Comparison of ENCODE assay signal across 19 cellular contexts in the genomic region with DNA sequence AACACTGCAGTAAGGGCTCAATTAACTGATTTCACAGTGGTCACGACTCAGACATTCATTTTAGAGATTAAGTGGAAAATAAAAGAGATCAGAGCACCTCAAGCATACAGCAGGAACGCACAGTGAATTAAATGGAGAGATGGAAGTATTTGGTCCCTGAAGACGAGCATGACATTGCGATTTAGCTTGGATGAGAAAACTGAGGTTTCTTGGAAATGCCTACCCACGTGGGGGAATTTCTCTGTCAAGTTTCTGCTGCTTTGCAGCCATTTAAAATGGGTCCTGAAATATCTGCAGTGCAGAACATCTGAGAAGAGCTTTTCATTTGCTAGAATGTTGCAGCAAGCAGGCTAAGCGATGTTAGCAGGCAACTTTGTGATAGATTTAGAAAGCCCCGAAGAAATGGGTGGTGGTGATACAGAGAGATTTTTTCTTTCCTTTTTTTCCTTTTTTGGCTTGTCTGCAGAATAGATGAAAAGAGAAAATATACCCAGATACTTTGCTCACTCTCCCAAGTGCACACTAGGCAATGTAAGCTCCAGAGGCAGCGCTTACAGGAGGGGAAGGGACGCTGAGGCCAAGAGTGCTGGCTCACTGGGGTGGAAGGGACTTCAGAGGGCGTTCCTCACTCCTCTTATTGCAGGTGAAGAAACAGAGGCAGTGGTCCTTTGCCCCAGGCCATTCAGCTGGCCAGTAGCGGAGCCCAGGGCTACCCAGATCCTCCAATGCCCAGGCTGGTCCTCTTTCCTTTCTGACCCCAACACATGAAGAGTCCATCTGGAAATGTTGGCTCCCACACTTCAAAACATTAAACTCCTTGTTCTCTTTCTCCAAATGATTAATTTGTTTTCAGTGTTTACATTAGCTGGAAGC.
DNase-seq lines count a peak whose midpoint lies in the region; ATAC-seq, FAIRE-seq and TF ChIP-seq lines count a peak whose summit lies in the region.
"Had no signal": no experiment of that assay in that cellular context is flagged by ENCODE, and none has a peak within 500 bp of the region (broad histone marks: within the 10 kb centered on the region; RNA-seq: fewer than 3 reads in every experiment).

No MANE protein-coding gene starts in this region.

- peaks cover 2% of the 10 kb centered on the region for H3K27me3 Mint-ChIP-seq in activated naive CD8-positive, alpha-beta T cell
- peaks cover 7% of the 10 kb centered on the region for H3K27me3 Mint-ChIP-seq in activated naive CD8-positive, alpha-beta T cell treated with anti-CD3 and anti-CD28 coated beads, Interleukin-2, amount 50 U/mL, for 24 hours
- peaks cover 4% of the 10 kb centered on the region for H3K27me3 Mint-ChIP-seq in nephron (ENCODE audit: low read depth)

- ATAC-seq in activated naive CD8-positive, alpha-beta T cell treated with anti-CD3 and anti-CD28 coated beads, Interleukin-2, amount 50 U/mL, for 24 hours, result no peak
- ATAC-seq in upper lobe of left lung (ENCODE audit: low FRiP score in 2 of 2), result peak; percentile 13 to 44
- ATAC-seq: activated CD8-positive, alpha-beta T cell treated with anti-CD3 and anti-CD28 coated beads, Interleukin-2, amount 10 ng/mL, durations not matched to agents 7 days and 5 days; activated T-helper 17 cell treated with anti-CD3 and anti-CD28 coated beads, Interleukin-2, amount 50 U/mL, for 72 hours; CD8-positive, alpha-beta T cell; GM12878 had no signal

- no peak overlapping the region for H3K4me3 ChIP-seq in upper lobe of left lung
- H3K4me3 ChIP-seq: GM12878 had no signal

- no peak overlapping the region for H3K4me3 Mint-ChIP-seq in activated naive CD8-positive, alpha-beta T cell
- no peak overlapping the region for H3K4me3 Mint-ChIP-seq in activated naive CD8-positive, alpha-beta T cell treated with anti-CD3 and anti-CD28 coated beads, Interleukin-2, amount 50 U/mL, for 24 hours
- peak overlapping the region in 1 of 3 experiments; percentile 22 for H3K4me3 Mint-ChIP-seq in nephron
- H3K4me3 Mint-ChIP-seq: activated CD8-positive, alpha-beta T cell treated with anti-CD3 and anti-CD28 coated beads, Interleukin-2, amount 10 ng/mL, durations not matched to agents 7 days and 5 days; activated T-helper 17 cell treated with anti-CD3 and anti-CD28 coated beads, Interleukin-2, amount 50 U/mL, for 72 hours; CD8-positive, alpha-beta T cell had no signal

- FAIRE-seq in endometrium (lab: Jason Lieb, UNC), result peak; percentile 92
- FAIRE-seq: GM12878 had no signal

- no peak for TF ChIP-seq POLR2A in upper lobe of left lung (IDR thresholded peaks at IDR 0.05)

- no peak for TF ChIP-seq CTCF in nephron (IDR thresholded peaks at IDR 0.05; ENCODE audit: unreplicated experiment in 3 of 3)
- no peak for TF ChIP-seq CTCF in upper lobe of left lung (IDR thresholded peaks at IDR 0.05)

- H3K9me3 Mint-ChIP-seq in activated naive CD8-positive, alpha-beta T cell (ENCODE audit: low read depth), result no peaks in the 10 kb centered on the region
- H3K9me3 Mint-ChIP-seq in activated naive CD8-positive, alpha-beta T cell treated with anti-CD3 and anti-CD28 coated beads, Interleukin-2, amount 50 U/mL, for 24 hours, result no peaks in the 10 kb centered on the region
- no peaks in the 10 kb centered on the region for H3K9me3 Mint-ChIP-seq in nephron
- H3K9me3 Mint-ChIP-seq: activated T-helper 17 cell treated with anti-CD3 and anti-CD28 coated beads, Interleukin-2, amount 50 U/mL, for 72 hours; CD8-positive, alpha-beta T cell had no signal

- H3K4me1 Mint-ChIP-seq in activated naive CD8-positive, alpha-beta T cell (ENCODE audit: low read depth), result no peaks in the 10 kb centered on the region
- peaks cover 2% of the 10 kb centered on the region for H3K4me1 Mint-ChIP-seq in activated naive CD8-positive, alpha-beta T cell treated with anti-CD3 and anti-CD28 coated beads, Interleukin-2, amount 50 U/mL, for 24 hours
- peaks cover 24% of the 10 kb centered on the region for H3K4me1 Mint-ChIP-seq in nephron
- H3K4me1 Mint-ChIP-seq: activated T-helper 17 cell treated with anti-CD3 and anti-CD28 coated beads, Interleukin-2, amount 50 U/mL, for 72 hours had no signal

- 55 to 56% methylated on average over 11 of the region's 11 CpGs for WGBS in upper lobe of left lung, 2 donors

- peak overlapping the region; percentile 28 for H3K27ac Mint-ChIP-seq in activated naive CD8-positive, alpha-beta T cell
- no peak overlapping the region for H3K27ac Mint-ChIP-seq in activated naive CD8-positive, alpha-beta T cell treated with anti-CD3 and anti-CD28 coated beads, Interleukin-2, amount 50 U/mL, for 24 hours
- peak overlapping the region; percentile 80 to 93 (median 92) for H3K27ac Mint-ChIP-seq in nephron
- H3K27ac Mint-ChIP-seq: activated CD8-positive, alpha-beta T cell treated with anti-CD3 and anti-CD28 coated beads, Interleukin-2, amount 10 ng/mL, durations not matched to agents 7 days and 5 days; activated T-helper 17 cell treated with anti-CD3 and anti-CD28 coated beads, Interleukin-2, amount 50 U/mL, for 72 hours; CD8-positive, alpha-beta T cell had no signal

- DNase-seq in activated naive CD8-positive, alpha-beta T cell treated with anti-CD3 and anti-CD28 coated beads, Interleukin-2, amount 50 U/mL, for 24 hours, result no peak
- DNase-seq in upper lobe of left lung (peak in 1 of 2 donors; percentile 30), DMS 273 treated with DMSO at 0.1 percent for 48 hours (lab: John Stamatoyannopoulos, UW) (no peak), NCI-H1930 (lab: John Stamatoyannopoulos, UW) (no peak), hepatic stellate cell (ENCODE audit: low spot score) (no peak)
- DNase-seq: 8988T; activated CD8-positive, alpha-beta T cell treated with anti-CD3 and anti-CD28 coated beads, Interleukin-2, amount 10 ng/mL, durations not matched to agents 7 days and 5 days; CD8-positive, alpha-beta T cell; KBM-7; NCI-H1417 treated with DMSO at 0.1 percent for 48 hours; NCI-H226 had no signal

- H3K27ac ChIP-seq in upper lobe of left lung, result peak overlapping the region; percentile 54 to 88 (median 78)
- H3K27ac ChIP-seq: brain microvascular endothelial cell, foreskin keratinocyte, parathyroid adenoma had no signal

- H3K9me3 ChIP-seq in upper lobe of left lung, result no peaks in the 10 kb centered on the region

- H3K27me3 ChIP-seq in upper lobe of left lung, result no peaks in the 10 kb centered on the region
- H3K27me3 ChIP-seq: brain microvascular endothelial cell, foreskin keratinocyte had no signal

- TF ChIP-seq EP300 in upper lobe of left lung (IDR thresholded peaks at IDR 0.05), result no peak

- no peaks in the 10 kb centered on the region for H3K36me3 ChIP-seq in upper lobe of left lung
- H3K36me3 ChIP-seq: brain microvascular endothelial cell had no signal

- no peaks in the 10 kb centered on the region for H3K36me3 Mint-ChIP-seq in activated naive CD8-positive, alpha-beta T cell
- no peaks in the 10 kb centered on the region for H3K36me3 Mint-ChIP-seq in activated naive CD8-positive, alpha-beta T cell treated with anti-CD3 and anti-CD28 coated beads, Interleukin-2, amount 50 U/mL, for 24 hours (ENCODE audit: low read depth)
- no peaks in the 10 kb centered on the region for H3K36me3 Mint-ChIP-seq in nephron (ENCODE audit: low read depth)
- H3K36me3 Mint-ChIP-seq: CD8-positive, alpha-beta T cell had no signal

- H3K4me1 ChIP-seq in upper lobe of left lung, result peaks cover 14 to 25% (median 20%) of the 10 kb centered on the region in 4 donors
- H3K4me1 ChIP-seq: foreskin keratinocyte, parathyroid adenoma had no signal
